ENCODE assay signal across 25 cellular contexts in the genomic region with DNA sequence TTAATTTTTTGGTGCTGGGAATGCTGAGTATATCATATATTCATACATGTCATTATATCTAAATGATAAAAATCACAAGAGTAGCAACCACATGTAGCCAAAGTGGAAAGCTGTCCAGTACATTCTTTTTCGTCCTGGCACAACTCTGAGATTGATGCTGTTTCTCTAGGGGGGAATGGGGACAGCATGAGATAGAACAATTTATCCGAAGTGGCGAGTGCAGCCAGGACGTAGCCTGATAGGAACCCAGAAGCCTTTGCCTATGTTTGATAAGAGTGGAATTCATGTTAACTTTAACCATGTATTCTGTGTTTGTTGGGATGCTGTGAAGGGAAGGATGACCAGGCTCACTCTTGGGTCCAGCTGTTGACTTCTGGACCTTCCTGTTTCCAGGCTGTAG. TPM values are rescaled to one million over a fixed set of nuclear protein-coding genes. Genes with fewer than 3 reads are reported as not detected.
A peak's percentile ranks its signal among the peaks of the same experiment; 100 is the strongest.
DNase-seq lines count a peak whose midpoint lies in the region; ATAC-seq, FAIRE-seq and TF ChIP-seq lines count a peak whose summit lies in the region.
"Had no signal": no experiment of that assay in that cellular context is flagged by ENCODE, and none has a peak within 500 bp of the region (broad histone marks: within the 10 kb centered on the region; RNA-seq: fewer than 3 reads in every experiment).

No MANE protein-coding gene starts in this region.

- H3K27me3 ChIP-seq in right atrium auricular region (no peaks in the 10 kb centered on the region), left ventricle myocardium inferior (ENCODE audit: low read depth) (no peaks in the 10 kb centered on the region), keratinocyte (ENCODE audit: control insufficient read depth, extremely low read depth, insufficient read depth, low read length) (no peaks in the 10 kb centered on the region)
- H3K27me3 ChIP-seq: BLaER1 treated with 17β-estradiol and CSF1 and Interleukin-3, amounts not matched to agents 10 nM and 100 nM had no signal

- TF ChIP-seq CTCF in right atrium auricular region (IDR thresholded peaks at IDR 0.05) (no peak), left ventricle myocardium inferior (IDR thresholded peaks at IDR 0.05; ENCODE audit: borderline replicate concordance) (no peak), keratinocyte (optimal IDR thresholded peaks at IDR 0.05 in 1 of 3, IDR thresholded peaks at IDR 0.05 in 1 of 3, conservative IDR thresholded peaks at IDR 0.05 in 1 of 3; ENCODE audit: extremely low read depth in 1 of 3, insufficient read depth in 2 of 3, low read length in 3 of 3) (no peak)

- H3K9me3 Mint-ChIP-seq in naive thymus-derived CD8-positive, alpha-beta T cell: peaks cover 0 to 2% (median 0%) of the 10 kb centered on the region in 9 donors
- H3K9me3 Mint-ChIP-seq: GM23338, H9 had no signal

- POLR2A ChIA-PET in naive thymus-derived CD8-positive, alpha-beta T cell (lab: Charles Lee): interaction anchor here (0.6 kb wide), 1 partner anchor 556 kb away, joined by 3 read pairs; no protein-coding TSS in a partner anchor

- H3K27me3 Mint-ChIP-seq in naive thymus-derived CD8-positive, alpha-beta T cell: peaks cover 0 to 20% (median 0%) of the 10 kb centered on the region in 5 donors
- H3K27me3 Mint-ChIP-seq: CD8-positive, alpha-beta memory T cell had no signal

- H2AFZ ChIP-seq in keratinocyte (ENCODE audit: control insufficient read depth, low read length): no peak overlapping the region
- H2AFZ ChIP-seq: GM23338 had no signal

- no peak overlapping the region for H3K4me3 Mint-ChIP-seq in naive thymus-derived CD8-positive, alpha-beta T cell
- H3K4me3 Mint-ChIP-seq: CD14-positive monocyte; CD4-positive, alpha-beta T cell; CD8-positive, alpha-beta memory T cell; GM23338; H9 had no signal

- H3K4me1 ChIP-seq in right atrium auricular region (peaks cover 0 to 66% of the 10 kb centered on the region in 2 donors), left ventricle myocardium inferior (peaks cover 85% of the 10 kb centered on the region), keratinocyte (ENCODE audit: control insufficient read depth, extremely low read depth, insufficient read depth, low read length) (no peaks in the 10 kb centered on the region)
- H3K4me1 ChIP-seq: A549, BE2C had no signal

- H4K20me1 ChIP-seq in keratinocyte (ENCODE audit: control insufficient read depth, extremely low read depth, insufficient read depth, low read length): no peaks in the 10 kb centered on the region

- DNase-seq in Right ventricle myocardium superior (no peak), right atrium auricular region (ENCODE audit: low spot score) (no peak), left ventricle myocardium inferior (no peak), keratinocyte (ENCODE audit: low read depth, low spot score) (no peak), NK-92 (lab: John Stamatoyannopoulos, UW; ENCODE audit: unreplicated experiment) (no peak)
- no peak for DNase-seq in naive thymus-derived CD8-positive, alpha-beta T cell
- DNase-seq: 8988T; ACHN; AML-193; BE2C; CD4-positive, alpha-beta T cell; CD8-positive, alpha-beta memory T cell; DMS 273 treated with DMSO at 0.1 percent for 48 hours; DMS79; EL; GDM1; H9 had no signal

- intact Hi-C loops in Right ventricle myocardium superior (cut with DNase I): no loop called here
- intact Hi-C loops in left ventricle myocardium inferior (cut with micrococcal nuclease): no loop called here

- H3K4me3 ChIP-seq in right atrium auricular region: no peak overlapping the region
- H3K4me3 ChIP-seq in left ventricle myocardium inferior: no peak overlapping the region
- no peak overlapping the region for H3K4me3 ChIP-seq in keratinocyte (ENCODE audit: control insufficient read depth in 2 of 3, extremely low read depth in 1 of 3, insufficient read depth in 2 of 3, low read depth in 1 of 3, low read length in 3 of 3)
- H3K4me3 ChIP-seq: A549; BLaER1 treated with 17β-estradiol and CSF1 and Interleukin-3, amounts not matched to agents 10 nM and 100 nM; GM12878; GM23338 had no signal

- H3K9me3 ChIP-seq in right atrium auricular region (no peaks in the 10 kb centered on the region), left ventricle myocardium inferior (replicated peaks) (no peaks in the 10 kb centered on the region), keratinocyte (ENCODE audit: control insufficient read depth, low read depth, low read length) (no peaks in the 10 kb centered on the region)
- H3K9me3 ChIP-seq: A549, BE2C had no signal

- no peak overlapping the region for H3K27ac Mint-ChIP-seq in naive thymus-derived CD8-positive, alpha-beta T cell
- H3K27ac Mint-ChIP-seq: CD14-positive monocyte; CD4-positive, alpha-beta T cell; CD8-positive, alpha-beta memory T cell; GM23338; H9 had no signal

- H3K9me1 ChIP-seq in keratinocyte (ENCODE audit: control insufficient read depth, extremely low read depth, insufficient read depth, low read length): peaks cover 2% of the 10 kb centered on the region

- dilution Hi-C loops in keratinocyte (cut with MboI; ENCODE audit: extremely low pct_ligation_motif_present, low sequenced_read_pairs): no loop called here

- peaks cover 29% of the 10 kb centered on the region for H3K79me2 ChIP-seq in keratinocyte (ENCODE audit: control insufficient read depth, insufficient read depth, low read length)

- no peak overlapping the region for H3K9ac ChIP-seq in keratinocyte (ENCODE audit: control insufficient read depth, extremely low read depth, insufficient read depth, low read length)
- H3K9ac ChIP-seq: BLaER1 treated with 17β-estradiol and CSF1 and Interleukin-3, amounts not matched to agents 10 nM and 100 nM had no signal

- H3K36me3 Mint-ChIP-seq in naive thymus-derived CD8-positive, alpha-beta T cell: no peaks in the 10 kb centered on the region
- H3K36me3 Mint-ChIP-seq: CD14-positive monocyte; CD8-positive, alpha-beta memory T cell had no signal

- H3K27ac ChIP-seq in right atrium auricular region (peak overlapping the region in 1 of 2 donors; percentile 50), left ventricle myocardium inferior (replicated peaks) (peak overlapping the region; percentile 25), keratinocyte (ENCODE audit: control insufficient read depth, insufficient read depth, low read length) (no peak overlapping the region)
- H3K27ac ChIP-seq: A549; BLaER1 treated with 17β-estradiol and CSF1 and Interleukin-3, amounts not matched to agents 10 nM and 100 nM had no signal

- FAIRE-seq in keratinocyte (lab: Jason Lieb, UNC): peak; percentile 23
- FAIRE-seq: A549, D721Med, GM12878 had no signal

- H3K36me3 ChIP-seq in right atrium auricular region: no peaks in the 10 kb centered on the region
- no peaks in the 10 kb centered on the region for H3K36me3 ChIP-seq in left ventricle myocardium inferior
- no peaks in the 10 kb centered on the region for H3K36me3 ChIP-seq in keratinocyte (ENCODE audit: control insufficient read depth in 2 of 2, extremely low read depth in 1 of 2, insufficient read depth in 2 of 2, low read length in 2 of 2)
- H3K36me3 ChIP-seq: BE2C had no signal

- H3K4me2 ChIP-seq in keratinocyte (ENCODE audit: control insufficient read depth, extremely low read depth, insufficient read depth, low read depth, low read length): no peak overlapping the region
- H3K4me2 ChIP-seq: A549, GM23338 had no signal

- H3K4me1 Mint-ChIP-seq in naive thymus-derived CD8-positive, alpha-beta T cell: no peaks in the 10 kb centered on the region
- H3K4me1 Mint-ChIP-seq: CD14-positive monocyte; CD8-positive, alpha-beta memory T cell had no signal

- ATAC-seq in Right ventricle myocardium superior (ENCODE audit: poor library complexity): peak; percentile 47
- no peak for ATAC-seq in naive thymus-derived CD8-positive, alpha-beta T cell
- ATAC-seq in HG03571 (IDR thresholded peaks at IDR 0.05; ENCODE audit: unreplicated experiment): no peak
- ATAC-seq: A549, GM12878, GM23338, HCT116 had no signal

RNA-seq across cellular contexts. Expression of gene PTPRG, which starts 20.9 kb away (rescaled TPM):
- total RNA-seq in Right ventricle myocardium superior: 29.7 TPM
- total RNA-seq in right atrium auricular region: 10 to 100 TPM; 33.9 to 39.2 TPM
- total RNA-seq in left ventricle myocardium inferior: 29.6 TPM
- 10.0 to 17.7 TPM (median 12.1 TPM) in 3 replicates for polyA plus RNA-seq in keratinocyte
- 6.6 TPM for polyA plus RNA-seq in keratinocyte (2011; ENCODE audit: low read depth)
- polyA plus RNA-seq in keratinocyte (2011; cell fraction: cytosol; rRNA removed): 3.3 and 6.6 TPM in 2 replicates
- 25.3 and 25.7 TPM in 2 replicates for polyA plus RNA-seq in keratinocyte (2011; cell fraction: nucleus; rRNA removed)
- polyA plus RNA-seq in keratinocyte (2012; ENCODE audit: low replicate concordance): 4.6 and 15.9 TPM in 2 replicates
- 32.9 to 58.1 TPM (median 52.0 TPM) in 3 replicates for polyA minus RNA-seq in keratinocyte
- polyA minus RNA-seq in keratinocyte (2011; cell fraction: cytosol; rRNA and poly(A)+ RNA removed): 20.0 TPM
- 87.3 and 142 TPM in 2 replicates for polyA minus RNA-seq in keratinocyte (2011; cell fraction: nucleus; rRNA and poly(A)+ RNA removed)
- total RNA-seq in naive thymus-derived CD8-positive, alpha-beta T cell: not detected
- polyA plus RNA-seq in naive thymus-derived CD8-positive, alpha-beta T cell: not detected
- total RNA-seq: CD8-positive, alpha-beta memory T cell had no signal
- polyA plus RNA-seq: CD14-positive monocyte; CD8-positive, alpha-beta memory T cell had no signal

Comparison
In these comparisons a context has a peak if more than half of its experiments do, and no peak if none do; other contexts are left out.
1. RNA of gene PTPRG, which starts 20.9 kb away (total RNA-seq): 33.9 to 39.2 TPM in right atrium auricular region, 29.7 TPM in Right ventricle myocardium superior (single experiment) and 29.6 TPM in left ventricle myocardium inferior (single experiment); not detected in naive thymus-derived CD8-positive, alpha-beta T cell; every median in the first group is over 10 times any median in the second.